ENCODE assay signal across 16 cellular contexts in genomic region chr20:11993886-11994466, GRCh38.
DNase-seq lines count a peak whose midpoint lies in the region; ATAC-seq and TF ChIP-seq lines count a peak whose summit lies in the region.
"Had no signal": no experiment of that assay in that cellular context is flagged by ENCODE, and none has a peak within 500 bp of the region (broad histone marks: within the 10 kb centered on the region; RNA-seq: fewer than 3 reads in every experiment).

No MANE protein-coding gene starts in this region.

- H3K4me2 ChIP-seq in mesendoderm (ENCODE audit: low read length) = no peak overlapping the region

- H3K36me3 ChIP-seq in H7 (replicated peaks; ENCODE audit: control insufficient read depth, insufficient read depth, low read length) (no peaks in the 10 kb centered on the region), body of pancreas (replicated peaks in 1 of 2; ENCODE audit: insufficient read depth in 1 of 2, low read depth in 2 of 2) (no peaks in the 10 kb centered on the region), mesendoderm (ENCODE audit: control insufficient read depth, insufficient read depth, low read length) (no peaks in the 10 kb centered on the region)
- H3K36me3 ChIP-seq: neutrophil, Peyer's patch had no signal

- no peak overlapping the region for H3K23ac ChIP-seq in mesendoderm (ENCODE audit: low read length)

- H3K4ac ChIP-seq in mesendoderm (ENCODE audit: low read depth, low read length) = no peak overlapping the region

- no peaks in the 10 kb centered on the region for H3K79me2 ChIP-seq in mesendoderm (ENCODE audit: control insufficient read depth, insufficient read depth, low read length)

- no peaks in the 10 kb centered on the region for H3K79me1 ChIP-seq in mesendoderm (ENCODE audit: low read length)

- no peak overlapping the region for H4K5ac ChIP-seq in mesendoderm (ENCODE audit: low read length)

- H3K56ac ChIP-seq in mesendoderm (ENCODE audit: low read length) = no peak overlapping the region

- no peak for TF ChIP-seq POLR2A in body of pancreas (IDR thresholded peaks at IDR 0.05)

- H3K27me3 Mint-ChIP-seq in natural killer cell treated with Interleukin-12 subunit alpha and Interleukin-12 subunit beta and Interleukin-15 and Interleukin-18, amount 100 ng/mL, for 72 hours = no peaks in the 10 kb centered on the region

- H3K9ac ChIP-seq in mesendoderm (ENCODE audit: low read length) = no peak overlapping the region

- no peaks in the 10 kb centered on the region for H3K4me1 Mint-ChIP-seq in natural killer cell treated with Interleukin-12 subunit alpha and Interleukin-12 subunit beta and Interleukin-15 and Interleukin-18, amount 100 ng/mL, for 72 hours (ENCODE audit: low read depth in 2 of 2)

- H2BK5ac ChIP-seq in mesendoderm (ENCODE audit: low read length) = no peak overlapping the region

- no peak overlapping the region for H4K8ac ChIP-seq in mesendoderm (ENCODE audit: low read depth, low read length)

- H3K9me3 Mint-ChIP-seq in natural killer cell treated with Interleukin-12 subunit alpha and Interleukin-12 subunit beta and Interleukin-15 and Interleukin-18, amount 100 ng/mL, for 72 hours = peaks cover 4% of the 10 kb centered on the region

- H2BK120ac ChIP-seq in mesendoderm (ENCODE audit: low read depth, low read length) = no peak overlapping the region

- TF ChIP-seq CTCF in body of pancreas (IDR thresholded peaks at IDR 0.05) = no peak

- H3K18ac ChIP-seq in mesendoderm (ENCODE audit: low read length) = no peak overlapping the region

- intact Hi-C loops in body of pancreas (cut with DNase I) = no loop called here

- no peaks in the 10 kb centered on the region for H3K9me3 ChIP-seq in body of pancreas
- H3K9me3 ChIP-seq: neutrophil, Peyer's patch had no signal

- no peak overlapping the region for H3K27ac Mint-ChIP-seq in natural killer cell treated with Interleukin-12 subunit alpha and Interleukin-12 subunit beta and Interleukin-15 and Interleukin-18, amount 100 ng/mL, for 72 hours

- no peak overlapping the region for H2BK15ac ChIP-seq in mesendoderm (replicated peaks; ENCODE audit: low read depth)

- peak; percentile 10 for DNase-seq in H7
- peak; percentile 97 for DNase-seq in NCI-H345 treated with DMSO at 0.1 percent for 48 hours (lab: John Stamatoyannopoulos, UW; ENCODE audit: unreplicated experiment)
- no peak for DNase-seq in body of pancreas
- DNase-seq in mesendoderm = peak; percentile 83
- no peak for DNase-seq in natural killer cell treated with Interleukin-12 subunit alpha and Interleukin-12 subunit beta and Interleukin-15 and Interleukin-18, amount 100 ng/mL, for 72 hours (ENCODE audit: low spot score)
- DNase-seq: activated CD4-positive, CD25-positive, alpha-beta regulatory T cell treated with anti-CD3 and anti-CD28 coated beads, Interleukin-2, amount 50 U/mL, for 72 hours; C1 segment of cervical spinal cord; EL; Karpas-422; Peyer's patch; small intestine; stimulated activated naive CD8-positive, alpha-beta T cell treated with anti-CD3 and anti-CD28 coated beads, Interleukin-15, Interleukin-2, amounts not matched to agents 100 U/mL and 50 U/mL, for 24 hours had no signal

- H3K27ac ChIP-seq in body of pancreas = no peak overlapping the region
- H3K27ac ChIP-seq in mesendoderm (ENCODE audit: low read depth, low read length) = peak overlapping the region; percentile 14
- H3K27ac ChIP-seq: neutrophil, Peyer's patch had no signal

- H2AK5ac ChIP-seq in mesendoderm (ENCODE audit: low read length) = no peak overlapping the region

- WGBS in body of pancreas, 2 donors = 83 to 94% methylated on average over 7 of the region's 7 CpGs
- no CpG with 5 or more reads among the region's 7 CpGs for WGBS in mesendoderm (ENCODE audit: extremely low coverage, insufficient coverage, low lambda C conversion rate)

- H3K36me3 Mint-ChIP-seq in natural killer cell treated with Interleukin-12 subunit alpha and Interleukin-12 subunit beta and Interleukin-15 and Interleukin-18, amount 100 ng/mL, for 72 hours = no peaks in the 10 kb centered on the region

- ATAC-seq in body of pancreas = peak; percentile 38
- ATAC-seq in HG03045 (IDR thresholded peaks at IDR 0.05; ENCODE audit: unreplicated experiment) = no peak
- no peak for ATAC-seq in HG03342 (IDR thresholded peaks at IDR 0.05; ENCODE audit: unreplicated experiment)
- ATAC-seq in HG03097 (IDR thresholded peaks at IDR 0.05; ENCODE audit: low FRiP score, unreplicated experiment) = no peak
- ATAC-seq in natural killer cell treated with Interleukin-12 subunit alpha and Interleukin-12 subunit beta and Interleukin-15 and Interleukin-18, amount 100 ng/mL, for 72 hours = no peak
- ATAC-seq: stimulated activated naive CD8-positive, alpha-beta T cell treated with anti-CD3 and anti-CD28 coated beads, Interleukin-15, Interleukin-2, amounts not matched to agents 100 U/mL and 50 U/mL, for 24 hours had no signal

- H3K4me3 ChIP-seq in H7 (ENCODE audit: insufficient read depth, low read depth, low read length) (no peak overlapping the region), body of pancreas (no peak overlapping the region), mesendoderm (ENCODE audit: low read length) (no peak overlapping the region)
- H3K4me3 ChIP-seq: Peyer's patch had no signal

- H3K4me1 ChIP-seq in body of pancreas (no peaks in the 10 kb centered on the region), mesendoderm (ENCODE audit: control insufficient read depth, low read depth, low read length) (no peaks in the 10 kb centered on the region)
- H3K4me1 ChIP-seq: Peyer's patch had no signal

- H3K27me3 ChIP-seq in H7 (ENCODE audit: control insufficient read depth, insufficient read depth, low read length) = no peaks in the 10 kb centered on the region
- H3K27me3 ChIP-seq in body of pancreas = no peaks in the 10 kb centered on the region
- H3K27me3 ChIP-seq in mesendoderm (ENCODE audit: insufficient read depth, low read length, poor library complexity) = no peaks in the 10 kb centered on the region
- H3K27me3 ChIP-seq: neutrophil, Peyer's patch had no signal

- H3K4me3 Mint-ChIP-seq in natural killer cell treated with Interleukin-12 subunit alpha and Interleukin-12 subunit beta and Interleukin-15 and Interleukin-18, amount 100 ng/mL, for 72 hours = no peak overlapping the region

Comparison
In these comparisons a context has a peak if more than half of its experiments do, and no peak if none do; other contexts are left out.
1. DNase-seq: peak in H7 (single experiment), NCI-H345 treated with DMSO at 0.1 percent for 48 hours (single experiment) and mesendoderm (single experiment); none in body of pancreas (0 of 4) and natural killer cell treated with Interleukin-12 subunit alpha and Interleukin-12 subunit beta and Interleukin-15 and Interleukin-18, amount 100 ng/mL, for 72 hours (single experiment).